In genomic region chr11:33016654-33017053, GRCh38 we compare ENCODE assay signal across 8 cellular contexts. TPM values are rescaled to one million over a fixed set of nuclear protein-coding genes. Genes with fewer than 3 reads are reported as not detected.
DNase-seq lines count a peak whose midpoint lies in the region; TF ChIP-seq lines count a peak whose summit lies in the region.

No MANE protein-coding gene starts in this region.

- intact Hi-C loops in dorsolateral prefrontal cortex (cut with DNase I) = loop anchor here in 1 of 2 donors (10.0 kb wide), 1 partner anchor 52 kb away; no protein-coding TSS in a partner anchor

- H3K9me3 Mint-ChIP-seq in nephron progenitor cell = peaks cover 6% of the 10 kb centered on the region

- no peak overlapping the region for H3K27ac Mint-ChIP-seq in nephron progenitor cell

- H3K4me1 Mint-ChIP-seq in nephron progenitor cell = peaks cover 27% of the 10 kb centered on the region

- no peak for DNase-seq in AG09309 (ENCODE audit: low read depth)
- DNase-seq in MG63 = no peak
- no peak for DNase-seq in dorsolateral prefrontal cortex
- no peak for DNase-seq in nephron progenitor cell
- DNase-seq in GM20000 (ENCODE audit: low spot score) = no peak
- DNase-seq in AG20443 (ENCODE audit: low spot score) = no peak
- DNase-seq in activated CD4-positive, alpha-beta T cell treated with anti-CD3 and anti-CD28 coated beads, Interleukin-2, amount 50 U/mL, for 4 hours = no peak
- DNase-seq in T1000 (lab: John Stamatoyannopoulos, UW) = no peak

- H3K27me3 Mint-ChIP-seq in nephron progenitor cell (ENCODE audit: low read depth, poor library complexity) = peaks cover 15% of the 10 kb centered on the region

- no peaks in the 10 kb centered on the region for H3K36me3 ChIP-seq in MG63

- H3K4me3 ChIP-seq in AG09309 (ENCODE audit: control insufficient read depth, low read depth, low read length) = peak overlapping the region; percentile 66
- peak overlapping the region; percentile 59 for H3K4me3 ChIP-seq in MG63
- H3K4me3 ChIP-seq in dorsolateral prefrontal cortex = peak overlapping the region; percentile 29 to 86 (median 69)

- H3K27me3 ChIP-seq in MG63 (no peaks in the 10 kb centered on the region), dorsolateral prefrontal cortex (peaks cover 0 to 4% (median 0%) of the 10 kb centered on the region in 45 donors)

- peak overlapping the region; percentile 87 for H3K4me3 Mint-ChIP-seq in nephron progenitor cell

- TF ChIP-seq CTCF in AG09309 (IDR thresholded peaks at IDR 0.05; ENCODE audit: control insufficient read depth, insufficient read depth, low read depth, low read length, missing control alignments) (no peak), dorsolateral prefrontal cortex (IDR thresholded peaks at IDR 0.05 in 54 of 56, conservative IDR thresholded peaks at IDR 0.05 in 2 of 56; ENCODE audit: low read depth in 1 of 56, partially characterized antibody in 56 of 56) (no peak), nephron progenitor cell (IDR thresholded peaks at IDR 0.05) (no peak), GM20000 (IDR thresholded peaks at IDR 0.05; ENCODE audit: extremely low read depth, missing control alignments) (no peak)

- no peaks in the 10 kb centered on the region for H3K9me3 ChIP-seq in MG63

- H3K27ac ChIP-seq in dorsolateral prefrontal cortex = peak overlapping the region in 16 of 59 donors; percentile 20 to 76 (median 64)

- no peaks in the 10 kb centered on the region for H3K36me3 Mint-ChIP-seq in nephron progenitor cell (ENCODE audit: low read depth)

RNA-seq across cellular contexts. Expression of gene DEPDC7, which starts 1.0 kb away (rescaled TPM):
- total RNA-seq in MG63 (2014; rRNA removed; shearing (Covaris generic); ENCODE audit: low replicate concordance) = 4.8 and 6.2 TPM in 2 replicates
- total RNA-seq in dorsolateral prefrontal cortex = 1 to 10 TPM in 116 of 120 experiments, under 1 TPM in 4; 0.35 to 9.8 (median 2.9) TPM

RNA-seq across cellular contexts. Expression of gene TCP11L1, which starts 22.7 kb away (rescaled TPM):
- 4.4 and 8.4 TPM in 2 replicates for total RNA-seq in MG63 (2014; rRNA removed; shearing (Covaris generic); ENCODE audit: low replicate concordance)
- 10 to 100 TPM; 37.5 to 87.1 (median 67.2) TPM for total RNA-seq in dorsolateral prefrontal cortex
